25 cellular contexts compared by ENCODE assay signal in genomic region chr13:73872397-73872796, GRCh38.
DNase-seq lines count a peak whose midpoint lies in the region; ATAC-seq and TF ChIP-seq lines count a peak whose summit lies in the region.
"Had no signal": no experiment of that assay in that cellular context is flagged by ENCODE, and none has a peak within 500 bp of the region (broad histone marks: within the 10 kb centered on the region; RNA-seq: fewer than 3 reads in every experiment).

No MANE protein-coding gene starts in this region.

- no peaks in the 10 kb centered on the region for H3K9me2 ChIP-seq in MM.1S (replicated peaks; ENCODE audit: insufficient read depth, low read length)

- DNase-seq in Daoy (ENCODE audit: low read depth) (peak; percentile 1), SJSA1 (ENCODE audit: low read depth in 1 of 2, low spot score in 2 of 2) (no peak), foreskin fibroblast (peak; percentile 16 to 26), NCI-H2081 treated with DMSO at 0.1 percent for 48 hours (lab: John Stamatoyannopoulos, UW) (no peak), kidney glomerular epithelial cell (lab: John Stamatoyannopoulos, UW) (no peak), MM.1S (no peak)
- DNase-seq: ACHN; activated CD8-positive, alpha-beta memory T cell treated with anti-CD3 and anti-CD28 coated beads for 24 hours; activated naive CD4-positive, alpha-beta T cell treated with anti-CD3 and anti-CD28 coated beads for 36 hours; activated T-cell treated with anti-CD3 and anti-CD28 coated beads, Interleukin-2, amount 50 U/mL, for 4 hours; C1 segment of cervical spinal cord; central memory CD4-positive, alpha-beta T cell; heart left ventricle; left colon; NCI-H146; NCI-H2171 treated with DMSO at 0.1 percent for 48 hours; NCI-H526; occipital lobe; Peyer's patch; SIG-M5; small intestine had no signal

- H3K27me3 ChIP-seq in ACC112 (ENCODE audit: insufficient read depth, low read length) (no peaks in the 10 kb centered on the region), SJSA1 (replicated peaks) (no peaks in the 10 kb centered on the region), MM.1S (replicated peaks; ENCODE audit: insufficient read depth, low read length) (no peaks in the 10 kb centered on the region)
- H3K27me3 ChIP-seq: heart left ventricle, Peyer's patch, vagina had no signal

- 0 out of 2 replicates have a peak, but pooled peaks cover under 1% of the 10 kb centered on the region for H3K9me3 ChIP-seq in SJSA1 (replicated peaks)
- H3K9me3 ChIP-seq in MM.1S (replicated peaks; ENCODE audit: insufficient read depth, low read length): no peaks in the 10 kb centered on the region
- H3K9me3 ChIP-seq: Peyer's patch, vagina had no signal

- peaks cover 32% of the 10 kb centered on the region for H3K4me1 ChIP-seq in ACC112 (ENCODE audit: control insufficient read depth, insufficient read depth, low read length, unreplicated experiment)
- H3K4me1 ChIP-seq in SJSA1 (replicated peaks): peaks cover 30% of the 10 kb centered on the region
- H3K4me1 ChIP-seq in MM.1S (ENCODE audit: low read length): no peaks in the 10 kb centered on the region
- H3K4me1 ChIP-seq: vagina had no signal

- H3K4me3 ChIP-seq in ACC112 (ENCODE audit: low read depth, low read length) (no peak overlapping the region), SJSA1 (no peak overlapping the region), foreskin fibroblast (ENCODE audit: low read depth in 1 of 2, low read length in 2 of 2) (no peak overlapping the region), MM.1S (ENCODE audit: low read length) (no peak overlapping the region)
- H3K4me3 ChIP-seq: heart left ventricle, K562, Peyer's patch, vagina had no signal

- H3K79me2 ChIP-seq in ACC112 (ENCODE audit: control insufficient read depth, insufficient read depth, low read length, unreplicated experiment): no peaks in the 10 kb centered on the region
- no peaks in the 10 kb centered on the region for H3K79me2 ChIP-seq in MM.1S (ENCODE audit: low read length)

- no peaks in the 10 kb centered on the region for H3F3A ChIP-seq in MM.1S (ENCODE audit: insufficient read depth, low read length)

- H3K9ac ChIP-seq in MM.1S (ENCODE audit: low read length): no peak overlapping the region

- no peak overlapping the region for H3K4me2 ChIP-seq in MM.1S (ENCODE audit: low read depth, low read length)

- H2AFZ ChIP-seq in ACC112 (ENCODE audit: low read length, unreplicated experiment) (no peak overlapping the region), MM.1S (ENCODE audit: low read length) (no peak overlapping the region)

- H3K27ac ChIP-seq in ACC112 (ENCODE audit: low read depth, low read length) (peak overlapping the region; percentile 89), SJSA1 (peak overlapping the region; percentile 90), MM.1S (ENCODE audit: low read length) (no peak overlapping the region)
- H3K27ac ChIP-seq: Peyer's patch, vagina had no signal

- no peak for ATAC-seq in HG03097 (IDR thresholded peaks at IDR 0.05; ENCODE audit: low FRiP score, unreplicated experiment)
- ATAC-seq: activated T-cell treated with anti-CD3 and anti-CD28 coated beads, Interleukin-2, amount 50 U/mL, for 4 hours; heart left ventricle; K562; left colon had no signal

- H4K20me1 ChIP-seq in MM.1S (ENCODE audit: insufficient read depth, low read length): no peaks in the 10 kb centered on the region

- H3K36me3 ChIP-seq in ACC112 (ENCODE audit: insufficient read depth, low read length): no peaks in the 10 kb centered on the region
- H3K36me3 ChIP-seq in SJSA1: no peaks in the 10 kb centered on the region
- H3K36me3 ChIP-seq in MM.1S (replicated peaks; ENCODE audit: insufficient read depth, low read length): no peaks in the 10 kb centered on the region
- H3K36me3 ChIP-seq: heart left ventricle, Peyer's patch, vagina had no signal

- TF ChIP-seq CTCF in foreskin fibroblast (IDR thresholded peaks at IDR 0.05; ENCODE audit: low read depth, low read length) (no peak), MM.1S (IDR thresholded peaks at IDR 0.05; ENCODE audit: low read length) (no peak)

Comparison
In these comparisons a context has a peak if more than half of its experiments do, and no peak if none do; other contexts are left out.
1. DNase-seq: peak in Daoy (single experiment) and foreskin fibroblast (2 of 2); none in SJSA1 (0 of 2), NCI-H2081 treated with DMSO at 0.1 percent for 48 hours (single experiment), kidney glomerular epithelial cell (single experiment) and MM.1S (single experiment).